8 cellular contexts compared by ENCODE assay signal in the genomic region with DNA sequence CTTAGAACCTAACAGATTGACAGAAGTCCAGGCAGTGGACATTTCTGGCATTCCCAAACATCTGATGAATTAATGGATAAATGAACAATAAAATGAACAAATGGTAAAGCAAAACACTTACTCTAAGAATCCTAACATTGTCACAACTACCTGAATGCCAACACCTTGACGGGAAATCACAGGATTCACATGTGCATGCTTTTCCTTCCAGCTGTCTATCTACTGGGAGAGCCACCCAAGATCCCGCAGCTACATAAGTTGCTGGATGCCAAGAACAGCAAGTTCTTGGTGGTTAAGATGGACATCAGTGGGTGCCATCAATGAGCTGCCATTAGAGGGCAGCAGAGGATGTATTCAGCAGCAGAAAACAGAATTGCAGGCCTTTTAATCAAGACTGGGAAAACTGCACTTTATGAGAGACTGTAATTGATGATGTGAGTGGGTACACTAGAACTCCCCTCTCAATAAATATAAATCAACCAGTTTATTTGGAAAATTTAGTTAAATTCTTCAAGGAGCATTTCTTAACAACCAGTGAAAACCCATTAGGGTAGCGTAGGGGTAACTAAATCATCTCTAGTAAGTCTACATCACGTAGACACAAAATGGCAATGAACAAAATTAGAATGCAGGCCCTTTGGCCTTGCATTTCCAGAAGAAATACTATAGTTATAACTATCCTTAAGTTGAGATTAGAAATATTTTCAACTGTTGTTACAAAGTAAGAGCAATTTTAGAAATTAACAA. TPM values are rescaled to one million over a fixed set of nuclear protein-coding genes. Genes with fewer than 3 reads are reported as not detected.
A peak's percentile ranks its signal among the peaks of the same experiment; 100 is the strongest.
DNase-seq lines count a peak whose midpoint lies in the region; ATAC-seq, FAIRE-seq and TF ChIP-seq lines count a peak whose summit lies in the region.

No MANE protein-coding gene starts in this region.

- TF ChIP-seq CTCF in GM13977 (IDR thresholded peaks at IDR 0.05; ENCODE audit: extremely low read depth, insufficient read depth, missing control alignments) (peak; percentile 94), lower lobe of right lung (IDR thresholded peaks at IDR 0.05) (peak; percentile 89)

- peak; percentile 89 for ATAC-seq in HG02885 (IDR thresholded peaks at IDR 0.05; ENCODE audit: poor library complexity, unreplicated experiment)
- ATAC-seq in lower lobe of right lung = peak; percentile 89 to 92

- in situ Hi-C loops in GM13977 (cut with MboI; ENCODE audit: low pct_unique_long_range_greater_than_20kb, low sequenced_read_pairs, unreplicated experiment) = no loop called here

- H3K36me3 ChIP-seq in lower lobe of right lung = no peaks in the 10 kb centered on the region

- H3K27ac ChIP-seq in lower lobe of right lung = no peak overlapping the region

- H3K4me1 ChIP-seq in lower lobe of right lung = peaks cover 21% of the 10 kb centered on the region

- no peaks in the 10 kb centered on the region for H3K27me3 ChIP-seq in lower lobe of right lung (ENCODE audit: low read depth)

- FAIRE-seq in A204.1 (lab: Jason Lieb, UNC) = peak; percentile 46

- H3K9me3 ChIP-seq in lower lobe of right lung = peaks cover 4% of the 10 kb centered on the region

- no peak overlapping the region for H3K4me3 ChIP-seq in lower lobe of right lung

- DNase-seq in GM13977 (ENCODE audit: low spot score) (peak; percentile 63), NCI-H2171 (lab: John Stamatoyannopoulos, UW) (peak; percentile 32), dermis microvascular lymphatic vessel endothelial cell (ENCODE audit: low read depth in 2 of 2) (peak; percentile 70 to 88), lower lobe of right lung (peak; percentile 55)
- DNase-seq in activated CD4-positive, CD25-positive, alpha-beta regulatory T cell treated with anti-CD3 and anti-CD28 coated beads, Interleukin-2, amount 50 U/mL, for 16 hours (ENCODE audit: low read depth, low spot score) = peak; percentile 9
- peak; percentile 4 for DNase-seq in stimulated activated CD8-positive, alpha-beta memory T cell treated with anti-CD3 and anti-CD28 coated beads, Interleukin-12 subunit alpha, Interleukin-12 subunit beta, amount 100 ng/mL, for 1 hour (ENCODE audit: low read depth)

- intact Hi-C loops in lower lobe of right lung (cut with DNase I) = no loop called here

RNA-seq across cellular contexts. Expression of gene SESTD1, which starts 45.6 kb away (rescaled TPM):
- total RNA-seq in dermis microvascular lymphatic vessel endothelial cell (27.0 and 42.4 TPM in 2 replicates), lower lobe of right lung (107 TPM)

Comparison
In these comparisons a context has a peak if more than half of its experiments do, and no peak if none do; other contexts are left out.
1. DNase-seq: peak in every context shown above with its lines; median percentile 79 in dermis microvascular lymphatic vessel endothelial cell; 63 in GM13977; 55 in lower lobe of right lung; 32 in NCI-H2171; 9 in activated CD4-positive, CD25-positive, alpha-beta regulatory T cell treated with anti-CD3 and anti-CD28 coated beads, Interleukin-2, amount 50 U/mL, for 16 hours; 4 in stimulated activated CD8-positive, alpha-beta memory T cell treated with anti-CD3 and anti-CD28 coated beads, Interleukin-12 subunit alpha, Interleukin-12 subunit beta, amount 100 ng/mL, for 1 hour.